ENCODE assay signal across 10 cellular contexts in genomic region chr11:46050065-46050464, GRCh38.
DNase-seq lines count a peak whose midpoint lies in the region; ATAC-seq and TF ChIP-seq lines count a peak whose summit lies in the region.
"Had no signal": no experiment of that assay in that cellular context is flagged by ENCODE, and none has a peak within 500 bp of the region (broad histone marks: within the 10 kb centered on the region; RNA-seq: fewer than 3 reads in every experiment).

No MANE protein-coding gene starts in this region.

- H3K27ac Mint-ChIP-seq in progenitor cell of endocrine pancreas = no peak overlapping the region
- H3K27ac Mint-ChIP-seq in stimulated activated effector memory CD8-positive, alpha-beta T cell treated with anti-CD3 and anti-CD28 coated beads, Interleukin-12 subunit alpha, Interleukin-12 subunit beta, amount 100 ng/mL, for 72 hours = no peak overlapping the region
- no peak overlapping the region for H3K27ac Mint-ChIP-seq in activated CD4-positive, alpha-beta T cell treated with anti-CD3 and anti-CD28 coated beads, Interleukin-2, amount 10 ng/mL, durations not matched to agents 24 days and 14 days

- H3K36me3 Mint-ChIP-seq in progenitor cell of endocrine pancreas (ENCODE audit: insufficient read depth) = peaks cover 5% of the 10 kb centered on the region
- H3K36me3 Mint-ChIP-seq in stimulated activated effector memory CD8-positive, alpha-beta T cell treated with anti-CD3 and anti-CD28 coated beads, Interleukin-12 subunit alpha, Interleukin-12 subunit beta, amount 100 ng/mL, for 72 hours = peaks cover 33% of the 10 kb centered on the region
- H3K36me3 Mint-ChIP-seq in activated CD4-positive, alpha-beta T cell treated with anti-CD3 and anti-CD28 coated beads, Interleukin-2, amount 10 ng/mL, durations not matched to agents 24 days and 14 days (ENCODE audit: low read depth) = peaks cover 20% of the 10 kb centered on the region

- H3K4me1 Mint-ChIP-seq in progenitor cell of endocrine pancreas (ENCODE audit: low read depth) = peaks cover 33% of the 10 kb centered on the region
- peaks cover 29% of the 10 kb centered on the region for H3K4me1 Mint-ChIP-seq in stimulated activated effector memory CD8-positive, alpha-beta T cell treated with anti-CD3 and anti-CD28 coated beads, Interleukin-12 subunit alpha, Interleukin-12 subunit beta, amount 100 ng/mL, for 72 hours
- peaks cover 3% of the 10 kb centered on the region for H3K4me1 Mint-ChIP-seq in activated CD4-positive, alpha-beta T cell treated with anti-CD3 and anti-CD28 coated beads, Interleukin-2, amount 10 ng/mL, durations not matched to agents 24 days and 14 days

- H3K27me3 Mint-ChIP-seq in progenitor cell of endocrine pancreas = no peaks in the 10 kb centered on the region
- no peaks in the 10 kb centered on the region for H3K27me3 Mint-ChIP-seq in activated CD4-positive, alpha-beta T cell treated with anti-CD3 and anti-CD28 coated beads, Interleukin-2, amount 10 ng/mL, durations not matched to agents 24 days and 14 days

- no peaks in the 10 kb centered on the region for H3K9me3 Mint-ChIP-seq in progenitor cell of endocrine pancreas (ENCODE audit: low read depth)
- no peaks in the 10 kb centered on the region for H3K9me3 Mint-ChIP-seq in stimulated activated effector memory CD8-positive, alpha-beta T cell treated with anti-CD3 and anti-CD28 coated beads, Interleukin-12 subunit alpha, Interleukin-12 subunit beta, amount 100 ng/mL, for 72 hours
- H3K9me3 Mint-ChIP-seq in activated CD4-positive, alpha-beta T cell treated with anti-CD3 and anti-CD28 coated beads, Interleukin-2, amount 10 ng/mL, durations not matched to agents 24 days and 14 days = no peaks in the 10 kb centered on the region

- no peak overlapping the region for H3K4me3 ChIP-seq in HUES48 (ENCODE audit: low read depth, low read length)

- intact Hi-C loops in activated CD4-positive, alpha-beta T cell treated with anti-CD3 and anti-CD28 coated beads, Interleukin-2, amount 10 ng/mL, durations not matched to agents 24 days and 14 days (cut with micrococcal nuclease) = no loop called here

- no peak for TF ChIP-seq CTCF in progenitor cell of endocrine pancreas (IDR thresholded peaks at IDR 0.05; ENCODE audit: unreplicated experiment)

- H3K27me3 ChIP-seq in HUES48 (ENCODE audit: control insufficient read depth, insufficient read depth, low read length) = no peaks in the 10 kb centered on the region

- DNase-seq in A172 (ENCODE audit: low spot score) (peak; percentile 40), epithelial cell of prostate (ENCODE audit: low read depth, low spot score) (no peak), mucosa of gallbladder (ENCODE audit: low spot score) (peak; percentile 14), progenitor cell of endocrine pancreas (ENCODE audit: low spot score, unreplicated experiment) (no peak), putamen (ENCODE audit: low spot score) (no peak)
- no peak for DNase-seq in stimulated activated effector memory CD8-positive, alpha-beta T cell treated with anti-CD3 and anti-CD28 coated beads, Interleukin-12 subunit alpha, Interleukin-12 subunit beta, amount 100 ng/mL, for 72 hours (ENCODE audit: low spot score in 2 of 2)
- no peak for DNase-seq in activated CD4-positive, alpha-beta T cell treated with anti-CD3 and anti-CD28 coated beads, Interleukin-2, amount 10 ng/mL, durations not matched to agents 24 days and 14 days
- DNase-seq: activated CD4-positive, alpha-beta T cell treated with anti-CD3 and anti-CD28 coated beads, Interleukin-2, amount 50 U/mL, for 4 hours had no signal

- ATAC-seq in stimulated activated effector memory CD8-positive, alpha-beta T cell treated with anti-CD3 and anti-CD28 coated beads, Interleukin-12 subunit alpha, Interleukin-12 subunit beta, amount 100 ng/mL, for 72 hours = no peak

- peaks cover 75% of the 10 kb centered on the region for H3K4me1 ChIP-seq in HUES48 (ENCODE audit: control insufficient read depth, insufficient read depth, low read length)

- H3K27ac ChIP-seq in HUES48 (ENCODE audit: low read depth, low read length) = peak overlapping the region; percentile 93
- H3K27ac ChIP-seq in epithelial cell of prostate = peak overlapping the region; percentile 9
- H3K27ac ChIP-seq: C4-2B had no signal

- H3K36me3 ChIP-seq in HUES48 (ENCODE audit: control insufficient read depth, insufficient read depth, low read length) = 0 out of 2 replicates have a peak, but pooled peaks cover 5% of the 10 kb centered on the region

- no peak overlapping the region for H3K9ac ChIP-seq in HUES48 (ENCODE audit: low read depth, low read length)

- H3K9me3 ChIP-seq in HUES48 (ENCODE audit: control insufficient read depth, insufficient read depth, low read length) = no peaks in the 10 kb centered on the region

- H3K4me3 Mint-ChIP-seq in progenitor cell of endocrine pancreas (ENCODE audit: low read depth) = no peak overlapping the region
- H3K4me3 Mint-ChIP-seq in stimulated activated effector memory CD8-positive, alpha-beta T cell treated with anti-CD3 and anti-CD28 coated beads, Interleukin-12 subunit alpha, Interleukin-12 subunit beta, amount 100 ng/mL, for 72 hours = no peak overlapping the region
- H3K4me3 Mint-ChIP-seq in activated CD4-positive, alpha-beta T cell treated with anti-CD3 and anti-CD28 coated beads, Interleukin-2, amount 10 ng/mL, durations not matched to agents 24 days and 14 days = no peak overlapping the region

Comparison
In these comparisons a context has a peak if more than half of its experiments do, and no peak if none do; other contexts are left out.
1. DNase-seq: peak in A172 (single experiment) and mucosa of gallbladder (single experiment); none in epithelial cell of prostate (single experiment), progenitor cell of endocrine pancreas (single experiment), putamen (single experiment), stimulated activated effector memory CD8-positive, alpha-beta T cell treated with anti-CD3 and anti-CD28 coated beads, Interleukin-12 subunit alpha, Interleukin-12 subunit beta, amount 100 ng/mL, for 72 hours (0 of 2) and activated CD4-positive, alpha-beta T cell treated with anti-CD3 and anti-CD28 coated beads, Interleukin-2, amount 10 ng/mL, durations not matched to agents 24 days and 14 days (single experiment).